21 cellular contexts compared by ENCODE assay signal in the genomic region with DNA sequence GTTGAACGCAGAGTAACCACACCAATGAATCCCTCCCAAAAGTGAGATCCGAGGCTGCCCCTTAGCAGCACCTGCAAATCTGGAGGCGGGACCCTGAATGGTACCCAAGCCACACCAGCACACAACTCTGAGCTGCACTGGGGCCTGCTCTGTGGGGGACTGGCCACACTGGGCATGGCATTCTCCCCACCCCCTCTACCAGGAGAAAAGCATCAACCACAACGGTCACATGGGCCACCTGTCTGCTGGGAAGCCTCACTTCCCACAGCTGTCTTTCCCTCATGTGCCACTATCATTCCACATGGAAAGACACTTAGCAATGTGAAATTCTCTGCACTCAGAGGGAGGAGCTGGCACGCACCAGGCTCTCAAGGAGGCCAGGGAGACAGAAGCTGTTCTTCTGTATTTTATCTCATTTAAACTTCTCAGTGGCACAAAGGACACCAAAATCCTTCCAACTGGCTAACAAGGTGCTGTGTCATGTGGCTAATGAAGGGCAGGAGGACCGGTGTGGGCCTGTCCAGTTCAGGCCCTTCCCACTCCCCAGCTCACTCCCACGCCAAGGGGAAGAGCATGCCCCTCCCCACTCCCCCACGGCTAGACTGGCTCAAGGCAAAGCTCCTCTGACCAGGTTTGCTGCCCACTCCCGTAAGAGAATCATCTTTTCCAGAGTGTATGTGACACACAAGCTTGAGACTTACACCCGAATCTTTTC. TPM values are rescaled to one million over a fixed set of nuclear protein-coding genes. Genes with fewer than 3 reads are reported as not detected.
DNase-seq lines count a peak whose midpoint lies in the region; ATAC-seq, FAIRE-seq and TF ChIP-seq lines count a peak whose summit lies in the region.
"Had no signal": no experiment of that assay in that cellular context is flagged by ENCODE, and none has a peak within 500 bp of the region (broad histone marks: within the 10 kb centered on the region; RNA-seq: fewer than 3 reads in every experiment).

No MANE protein-coding gene starts in this region.

- intact Hi-C loops in CD8-positive, alpha-beta T cell (cut with DNase I, micrococcal nuclease), result no loop called here
- intact Hi-C loops in IMR-90 (cut with micrococcal nuclease), result no loop called here
- intact Hi-C loops in K562 (cut with micrococcal nuclease), result no loop called here
- intact Hi-C loops in posterior vena cava (cut with DNase I), result no loop called here

- peaks cover 63% of the 10 kb centered on the region for H3K36me3 Mint-ChIP-seq in CD8-positive, alpha-beta T cell

- DNase-seq in CD8-positive, alpha-beta T cell, result no peak
- no peak for DNase-seq in IMR-90
- peak; percentile 42 to 61 (median 50) for DNase-seq in K562 (ENCODE audit: extremely low read depth in 1 of 4, low spot score in 3 of 4)
- DNase-seq in osteoblast (ENCODE audit: insufficient read length, low spot score, missing footprints), result peak; percentile 58
- no peak for DNase-seq in HCEC 1CT
- DNase-seq in NCI-H1092 (lab: John Stamatoyannopoulos, UW), result no peak
- no peak for DNase-seq in posterior vena cava (ENCODE audit: low spot score)
- DNase-seq: activated CD4-positive, alpha-beta memory T cell treated with anti-CD3 and anti-CD28 coated beads for 36 hours; NCI-H2107; NCI-H524 treated with DMSO at 0.1 percent for 48 hours; SHP77; stimulated activated CD4-positive, alpha-beta T cell treated with anti-CD3 and anti-CD28 coated beads, Interleukin-15, amount 100 ng/mL, for 24 hours; WERI-Rb-1 had no signal

- no peak for ATAC-seq in CD8-positive, alpha-beta T cell
- ATAC-seq in IMR-90 (ENCODE audit: low read depth) (peak; percentile 11; the same call in 1 of the 2 replicates), K562 (peak; percentile 88)
- ATAC-seq: gastroesophageal sphincter had no signal

- no peak overlapping the region for H4K91ac ChIP-seq in IMR-90 (ENCODE audit: insufficient read depth, low read depth, low read length)

- no peak overlapping the region for H3K4me3 ChIP-seq in CD8-positive, alpha-beta T cell (ENCODE audit: low read depth, low read length)
- H3K4me3 ChIP-seq in IMR-90 (ENCODE audit: insufficient read depth, low read depth, low read length), result no peak overlapping the region
- H3K4me3 ChIP-seq in K562, result no peak overlapping the region
- no peak overlapping the region for H3K4me3 ChIP-seq in osteoblast (ENCODE audit: insufficient read depth, low read length)
- H3K4me3 ChIP-seq: gastroesophageal sphincter, thoracic aorta had no signal

- no peak overlapping the region for H3K4me2 ChIP-seq in IMR-90 (ENCODE audit: low read depth, low read length)
- peak overlapping the region; percentile 10; the same call in 1 of the 2 replicates for H3K4me2 ChIP-seq in K562 (ENCODE audit: insufficient read depth, low read length)
- H3K4me2 ChIP-seq in osteoblast (ENCODE audit: insufficient read depth, low read length), result no peak overlapping the region

- no peak overlapping the region for H4K5ac ChIP-seq in IMR-90 (ENCODE audit: low read depth, low read length)

- TF ChIP-seq CTCF in CD8-positive, alpha-beta T cell (IDR thresholded peaks at IDR 0.05), result no peak
- TF ChIP-seq CTCF in IMR-90 (conservative IDR thresholded peaks at IDR 0.05; ENCODE audit: low read depth, low read length) (no peak), K562 (IDR thresholded peaks at IDR 0.05 in 2 of 3, conservative IDR thresholded peaks at IDR 0.05 in 1 of 3; ENCODE audit: insufficient read depth in 2 of 3, low read depth in 1 of 3, low read length in 3 of 3) (no peak), osteoblast (IDR thresholded peaks at IDR 0.05; ENCODE audit: extremely low read depth, low read depth, low read length) (no peak)

- no peak overlapping the region for H3K27ac ChIP-seq in CD8-positive, alpha-beta T cell (ENCODE audit: low read depth, low read length)
- H3K27ac ChIP-seq in IMR-90 (ENCODE audit: insufficient read depth, low read length), result no peak overlapping the region
- H3K27ac ChIP-seq in K562 (ENCODE audit: extremely low read depth, low read depth, low read length), result peak overlapping the region; percentile 32; the same call in 1 of the 3 replicates
- no peak overlapping the region for H3K27ac ChIP-seq in osteoblast (ENCODE audit: low read depth, low read length)
- H3K27ac ChIP-seq: gastroesophageal sphincter, neutrophil, thoracic aorta, WERI-Rb-1 had no signal

- WGBS in IMR-90 (ENCODE audit: extremely low coverage in 2 of 2, insufficient read length in 1 of 2), 2 experiments, result 100% methylated on average over 1 of the region's 10 CpGs; no CpG with 5 or more reads in 1 of the 2 experiments
- WGBS in K562 (ENCODE audit: insufficient coverage, low coverage, missing lambda C conversion rate), result 62% methylated on average over 10 of the region's 10 CpGs

- H3K4me1 Mint-ChIP-seq in CD8-positive, alpha-beta T cell (ENCODE audit: low read depth), result peaks cover 41% of the 10 kb centered on the region

- H3K56ac ChIP-seq in IMR-90 (ENCODE audit: extremely low read depth, insufficient read depth, low read length), result no peak overlapping the region

- no peak overlapping the region for H3K4me3 Mint-ChIP-seq in CD8-positive, alpha-beta T cell
- H3K4me3 Mint-ChIP-seq: activated CD4-positive, alpha-beta memory T cell treated with anti-CD3 and anti-CD28 coated beads for 36 hours; T-helper 1 cell treated with Interleukin-12 subunit alpha and Interleukin-12 subunit beta and Interleukin-4 antibody, amounts not matched to agents 30 μg/mL and 1 μg/mL, for 36 hours had no signal

- H3K9me1 ChIP-seq in IMR-90 (ENCODE audit: insufficient read depth, low read length), result peaks cover 6% of the 10 kb centered on the region; the same call in 1 of the 2 replicates
- peaks cover 5% of the 10 kb centered on the region for H3K9me1 ChIP-seq in K562 (ENCODE audit: control insufficient read depth, insufficient read depth, low read length)

- no peaks in the 10 kb centered on the region for H3K9me3 ChIP-seq in CD8-positive, alpha-beta T cell (ENCODE audit: low read length)
- H3K9me3 ChIP-seq in IMR-90 (ENCODE audit: control insufficient read depth, insufficient read depth, low read length) (no peaks in the 10 kb centered on the region), K562 (replicated peaks; ENCODE audit: control insufficient read depth, insufficient read depth, low read depth, low read length) (no peaks in the 10 kb centered on the region), osteoblast (ENCODE audit: low read depth, low read length) (no peaks in the 10 kb centered on the region)
- H3K9me3 ChIP-seq: gastroesophageal sphincter, thoracic aorta had no signal

- H3K36me3 ChIP-seq in CD8-positive, alpha-beta T cell (ENCODE audit: insufficient read depth, low read length), result peaks cover 8% of the 10 kb centered on the region
- peaks cover 22% of the 10 kb centered on the region for H3K36me3 ChIP-seq in IMR-90 (ENCODE audit: control insufficient read depth, insufficient read depth, low read length)
- peaks cover 69% of the 10 kb centered on the region for H3K36me3 ChIP-seq in K562 (ENCODE audit: control insufficient read depth, insufficient read depth, low read length)
- peaks cover 32% of the 10 kb centered on the region for H3K36me3 ChIP-seq in osteoblast (ENCODE audit: insufficient read depth, low read length)

- no peak overlapping the region for H3K4ac ChIP-seq in IMR-90 (ENCODE audit: low read depth, low read length)

- H3K27ac Mint-ChIP-seq in CD8-positive, alpha-beta T cell, result peak overlapping the region; percentile 55
- H3K27ac Mint-ChIP-seq: activated CD4-positive, alpha-beta memory T cell treated with anti-CD3 and anti-CD28 coated beads for 36 hours; T-helper 1 cell treated with Interleukin-12 subunit alpha and Interleukin-12 subunit beta and Interleukin-4 antibody, amounts not matched to agents 30 μg/mL and 1 μg/mL, for 36 hours had no signal

- H2AK5ac ChIP-seq in IMR-90 (ENCODE audit: low read depth, low read length), result no peak overlapping the region

- H2AK9ac ChIP-seq in IMR-90 (replicated peaks; ENCODE audit: low read depth, low read length, poor library complexity), result peak overlapping the region; percentile 15

- no peaks in the 10 kb centered on the region for H3K9me3 Mint-ChIP-seq in CD8-positive, alpha-beta T cell
- H3K9me3 Mint-ChIP-seq: activated CD4-positive, alpha-beta memory T cell treated with anti-CD3 and anti-CD28 coated beads for 36 hours; T-helper 1 cell treated with Interleukin-12 subunit alpha and Interleukin-12 subunit beta and Interleukin-4 antibody, amounts not matched to agents 30 μg/mL and 1 μg/mL, for 36 hours had no signal

- POLR2A ChIA-PET in CD8-positive, alpha-beta T cell (lab: Charles Lee), result no interaction called here
- POLR2A ChIA-PET in IMR-90 (lab: Charles Lee; ENCODE audit: unreplicated experiment) (interaction anchor here (0.6 kb wide), 1 partner anchor 33 kb away, joined by 3 read pairs; no protein-coding TSS in a partner anchor), K562 (lab: Yijun Ruan, JAX) (interaction anchor here (0.6 to 2.1 kb wide), 7 partner anchors 10 to 298 kb away, joined by 3 to 10 read pairs (median 4); no protein-coding TSS in a partner anchor)

- TF ChIP-seq POLR2A in IMR-90 (IDR thresholded peaks at IDR 0.05; ENCODE audit: low read depth, low read length), result no peak
- TF ChIP-seq POLR2A in K562 (conservative IDR thresholded peaks at IDR 0.05), result no peak

- CTCF ChIA-PET in CD8-positive, alpha-beta T cell (lab: Charles Lee), result interaction anchor here (2.8 kb wide), 1 partner anchor 14 kb away, joined by 8 read pairs; no protein-coding TSS in a partner anchor
- CTCF ChIA-PET in IMR-90 (lab: Yijun Ruan, JAX), result no interaction called here
- CTCF ChIA-PET in K562 (lab: Yijun Ruan, JAX; ENCODE audit: low intra/inter-chr PET ratio), result interaction anchor here (0.7 kb wide), 1 partner anchor 928 kb away, joined by 3 read pairs; no protein-coding TSS in a partner anchor

- no peak overlapping the region for H3K18ac ChIP-seq in IMR-90 (ENCODE audit: low read depth, low read length)

- H4K20me1 ChIP-seq in IMR-90 (ENCODE audit: insufficient read depth, low read length) (peaks cover 82% of the 10 kb centered on the region), K562 (replicated peaks; ENCODE audit: control insufficient read depth, insufficient read depth, low read length) (peaks cover 67% of the 10 kb centered on the region), osteoblast (ENCODE audit: insufficient read depth, low read length) (peaks cover 68% of the 10 kb centered on the region)

- H2BK20ac ChIP-seq in IMR-90 (ENCODE audit: low read depth, low read length), result no peak overlapping the region

- H2BK5ac ChIP-seq in IMR-90 (ENCODE audit: low read depth, low read length, poor library complexity, severe bottlenecking), result no peak overlapping the region

- H3K4me1 ChIP-seq in CD8-positive, alpha-beta T cell (ENCODE audit: insufficient read depth, low read length), result no peaks in the 10 kb centered on the region
- H3K4me1 ChIP-seq in IMR-90 (ENCODE audit: control insufficient read depth, insufficient read depth, low read length), result no peaks in the 10 kb centered on the region
- H3K4me1 ChIP-seq in K562 (replicated peaks in 1 of 2; ENCODE audit: control insufficient read depth in 2 of 2, insufficient read depth in 2 of 2, low read length in 2 of 2), result peaks cover 8 to 10% of the 10 kb centered on the region in 2 experiments; a peak in 4 of 5 replicates
- H3K4me1 ChIP-seq in osteoblast (ENCODE audit: insufficient read depth, low read length), result no peaks in the 10 kb centered on the region

- H2BK15ac ChIP-seq in IMR-90 (ENCODE audit: low read depth, low read length), result no peak overlapping the region

- no peak overlapping the region for H3K23ac ChIP-seq in IMR-90 (ENCODE audit: low read depth, low read length)

- no peak overlapping the region for H3K9ac ChIP-seq in IMR-90 (ENCODE audit: low read depth, low read length)
- H3K9ac ChIP-seq in K562 (ENCODE audit: insufficient read depth in 1 of 2, low read depth in 2 of 2, low read length in 2 of 2), result peak overlapping the region in 1 of 2 experiments; percentile 29; a peak in 1 of 4 replicates

- H3K27me3 Mint-ChIP-seq in CD8-positive, alpha-beta T cell (ENCODE audit: low read depth), result no peaks in the 10 kb centered on the region
- H3K27me3 Mint-ChIP-seq: activated CD4-positive, alpha-beta memory T cell treated with anti-CD3 and anti-CD28 coated beads for 36 hours had no signal

- BruUV-seq in IMR-90 (replicated peaks; lab: Mats Ljungman, UMichigan) (no TSS peak), K562 (replicated peaks; lab: Mats Ljungman, UMichigan) (no TSS peak)

- peaks cover 20 to 67% of the 10 kb centered on the region in 2 experiments for H3K79me1 ChIP-seq in IMR-90 (ENCODE audit: low read depth in 1 of 2, low read length in 2 of 2)

- H3K79me2 ChIP-seq in K562 (ENCODE audit: control insufficient read depth, insufficient read depth, low read length), result peaks cover 61% of the 10 kb centered on the region
- peaks cover 63% of the 10 kb centered on the region for H3K79me2 ChIP-seq in osteoblast (ENCODE audit: insufficient read depth, low read length)

- no peak overlapping the region for H4K8ac ChIP-seq in IMR-90 (ENCODE audit: low read depth in 2 of 2, low read length in 2 of 2)

- in situ Hi-C loops in IMR-90 (cut with MboI; ENCODE audit: low sequenced_read_pairs), result no loop called here
- in situ Hi-C loops in K562 (cut with MboI), result no loop called here

- H2AFZ ChIP-seq in IMR-90 (replicated peaks; ENCODE audit: low read length, poor library complexity), result no peak overlapping the region
- no peak overlapping the region for H2AFZ ChIP-seq in K562 (ENCODE audit: low read depth, low read length)
- no peak overlapping the region for H2AFZ ChIP-seq in osteoblast (ENCODE audit: low read length)

- TF ChIP-seq EP300 in K562 (IDR thresholded peaks at IDR 0.05; ENCODE audit: low read length), result no peak

- no peaks in the 10 kb centered on the region for H3K27me3 ChIP-seq in CD8-positive, alpha-beta T cell (ENCODE audit: insufficient read depth, low read length)
- H3K27me3 ChIP-seq in IMR-90 (ENCODE audit: control insufficient read depth, insufficient read depth, low read length) (no peaks in the 10 kb centered on the region), K562 (ENCODE audit: control insufficient read depth in 2 of 2, insufficient read depth in 2 of 2, low read length in 2 of 2) (no peaks in the 10 kb centered on the region), osteoblast (ENCODE audit: insufficient read depth, low read length) (no peaks in the 10 kb centered on the region)
- H3K27me3 ChIP-seq: gastroesophageal sphincter, neutrophil had no signal

- H3K14ac ChIP-seq in IMR-90 (replicated peaks; ENCODE audit: low read depth, low read length), result no peak overlapping the region

- H2BK120ac ChIP-seq in IMR-90 (ENCODE audit: low read depth, low read length), result no peak overlapping the region

- FAIRE-seq in K562 (lab: Jason Lieb, UNC), result peak; percentile 72
- FAIRE-seq: HTR-8/SVneo had no signal

- no peak for TF ChIP-seq RAD21 in IMR-90 (IDR thresholded peaks at IDR 0.05; ENCODE audit: low read length)
- no peak for TF ChIP-seq RAD21 in K562 (CRISPR knock-in tag; conservative IDR thresholded peaks at IDR 0.05 in 1 of 2, IDR thresholded peaks at IDR 0.05 in 1 of 2)

- dilution Hi-C loops in IMR-90 (cut with HindIII; ENCODE audit: low sequenced_read_pairs, unreplicated experiment), result no loop called here

RNA-seq across cellular contexts. Expression of a gene that starts 19.0 kb away (rescaled TPM):
- 10 to 100 TPM; 44.8 to 45.7 TPM for total RNA-seq in CD8-positive, alpha-beta T cell
- total RNA-seq in IMR-90 (2012; rRNA removed) (10.9 and 13.9 TPM in 2 replicates), K562 (2014; rRNA removed) (20.8 and 26.6 TPM in 2 replicates), K562 (2014; rRNA removed; fragmentation: Illumina TruSeq; extraction: Trizol) (18.0 and 19.0 TPM in 2 replicates), K562 (2015; rRNA removed; fragmentation: Illumina TruSeq; extraction: Trizol) (26.5 and 27.8 TPM in 2 replicates), K562 (2021) (41.8 and 42.4 TPM in 2 replicates), osteoblast (23.9 and 26.8 TPM in 2 replicates), posterior vena cava (10 to 100 TPM; 25.2 to 25.7 TPM)
- polyA plus RNA-seq in IMR-90 (2012; rRNA removed) (21.3 and 22.6 TPM in 2 replicates), K562 (2011; rRNA removed) (20.5 and 27.9 TPM in 2 replicates), K562 (2014; fragmentation: Illumina TruSeq; extraction: Trizol) (29.3 and 31.6 TPM in 2 replicates), K562 (2014; fragmentation: Nextera tagmentation; extraction: Ambion mirVana) (10 to 100 TPM; 10.1 to 11.1 TPM), K562 (2014; rRNA removed) (28.6 and 33.2 TPM in 2 replicates)
- polyA plus RNA-seq in IMR-90 (2012; cell fraction: cytosol; rRNA removed), result 11.8 and 17.6 TPM in 2 replicates
- 28.4 and 31.6 TPM in 2 replicates for polyA plus RNA-seq in IMR-90 (2012; cell fraction: nucleus; rRNA removed; ENCODE audit: low replicate concordance)
- 41.5 and 53.5 TPM in 2 replicates for total RNA-seq in K562 (2011; cell fraction: chromatin; rRNA removed; ENCODE audit: low replicate concordance)
- total RNA-seq in K562 (2011; cell fraction: nucleolus; rRNA removed), result 31.1 and 36.5 TPM in 2 replicates
- 30.2 and 31.3 TPM in 2 replicates for total RNA-seq in K562 (2011; cell fraction: nucleoplasm; rRNA removed)
- 21.3 and 25.6 TPM in 2 replicates for polyA plus RNA-seq in K562 (2011; cell fraction: cytosol; rRNA removed)
- polyA plus RNA-seq in K562 (2011; cell fraction: nucleus; rRNA removed), result 38.5 and 52.3 TPM in 2 replicates
- polyA plus RNA-seq in K562 (2012), result 27.6 and 28.6 TPM in 2 replicates
- polyA minus RNA-seq in K562 (2011; rRNA and poly(A)+ RNA removed), result 14.0 and 22.8 TPM in 2 replicates
- 24.0 and 25.9 TPM in 2 replicates for polyA minus RNA-seq in K562 (2011; cell fraction: cytosol; rRNA and poly(A)+ RNA removed)
- polyA minus RNA-seq in K562 (2011; cell fraction: nucleus; rRNA and poly(A)+ RNA removed), result 8.9 and 11.0 TPM in 2 replicates

RNA-seq across cellular contexts. Expression of a gene that starts 38.8 kb away (rescaled TPM):
- 1 to 10 TPM; 2.0 to 2.1 TPM for total RNA-seq in CD8-positive, alpha-beta T cell
- total RNA-seq in IMR-90 (2012; rRNA removed) (not detected in 2 replicates), K562 (2014; rRNA removed) (not detected in 2 replicates), K562 (2014; rRNA removed; fragmentation: Illumina TruSeq; extraction: Trizol) (not detected in 2 replicates), K562 (2015; rRNA removed; fragmentation: Illumina TruSeq; extraction: Trizol) (0.14 TPM in 1 of 2 replicates, not detected in the other), K562 (2021) (0.18 and 0.27 TPM in 2 replicates), osteoblast (under 0.01 and 0.29 TPM in 2 replicates), posterior vena cava (not detected)
- polyA plus RNA-seq in IMR-90 (2012; rRNA removed) (not detected in 2 replicates), K562 (2011; rRNA removed) (0.14 and 0.24 TPM in 2 replicates), K562 (2014; fragmentation: Illumina TruSeq; extraction: Trizol) (not detected in 2 replicates), K562 (2014; fragmentation: Nextera tagmentation; extraction: Ambion mirVana) (not detected), K562 (2014; rRNA removed) (0.16 and 0.19 TPM in 2 replicates)
- 0.02 TPM in 1 of 2 replicates, not detected in the other for polyA plus RNA-seq in IMR-90 (2012; cell fraction: cytosol; rRNA removed)
- polyA plus RNA-seq in IMR-90 (2012; cell fraction: nucleus; rRNA removed; ENCODE audit: low replicate concordance), result not detected in 2 replicates
- 0.51 and 0.74 TPM in 2 replicates for total RNA-seq in K562 (2011; cell fraction: chromatin; rRNA removed; ENCODE audit: low replicate concordance)
- total RNA-seq in K562 (2011; cell fraction: nucleolus; rRNA removed), result 1.3 and 1.4 TPM in 2 replicates
- 0.46 and 0.88 TPM in 2 replicates for total RNA-seq in K562 (2011; cell fraction: nucleoplasm; rRNA removed)
- polyA plus RNA-seq in K562 (2011; cell fraction: cytosol; rRNA removed), result 0.12 and 0.88 TPM in 2 replicates
- 1.5 and 2.8 TPM in 2 replicates for polyA plus RNA-seq in K562 (2011; cell fraction: nucleus; rRNA removed)
- 0.18 and 0.68 TPM in 2 replicates for polyA plus RNA-seq in K562 (2012)
- polyA minus RNA-seq in K562 (2011; rRNA and poly(A)+ RNA removed), result not detected in 2 replicates
- not detected in 2 replicates for polyA minus RNA-seq in K562 (2011; cell fraction: cytosol; rRNA and poly(A)+ RNA removed)
- polyA minus RNA-seq in K562 (2011; cell fraction: nucleus; rRNA and poly(A)+ RNA removed), result 0.44 and 0.81 TPM in 2 replicates
- total RNA-seq: activated CD4-positive, alpha-beta memory T cell treated with anti-CD3 and anti-CD28 coated beads for 36 hours; gastroesophageal sphincter; left lobe of liver; thoracic aorta had no signal

RNA-seq across cellular contexts. Expression of a gene that starts 57.4 kb away (rescaled TPM):
- not detected for total RNA-seq in CD8-positive, alpha-beta T cell
- total RNA-seq in IMR-90 (2012; rRNA removed) (not detected in 2 replicates), K562 (2014; rRNA removed) (not detected in 2 replicates), K562 (2014; rRNA removed; fragmentation: Illumina TruSeq; extraction: Trizol) (not detected in 2 replicates), K562 (2015; rRNA removed; fragmentation: Illumina TruSeq; extraction: Trizol) (not detected in 2 replicates), K562 (2021) (not detected in 2 replicates), osteoblast (not detected in 2 replicates), posterior vena cava (not detected)
- polyA plus RNA-seq in IMR-90 (2012; rRNA removed) (not detected in 2 replicates), K562 (2011; rRNA removed) (not detected in 2 replicates), K562 (2014; fragmentation: Illumina TruSeq; extraction: Trizol) (not detected in 2 replicates), K562 (2014; fragmentation: Nextera tagmentation; extraction: Ambion mirVana) (not detected), K562 (2014; rRNA removed) (not detected in 2 replicates)
- polyA plus RNA-seq in IMR-90 (2012; cell fraction: cytosol; rRNA removed), result not detected in 2 replicates
- polyA plus RNA-seq in IMR-90 (2012; cell fraction: nucleus; rRNA removed; ENCODE audit: low replicate concordance), result not detected in 2 replicates
- not detected in 2 replicates for total RNA-seq in K562 (2011; cell fraction: chromatin; rRNA removed; ENCODE audit: low replicate concordance)
- total RNA-seq in K562 (2011; cell fraction: nucleolus; rRNA removed), result not detected in 2 replicates
- total RNA-seq in K562 (2011; cell fraction: nucleoplasm; rRNA removed), result not detected in 2 replicates
- polyA plus RNA-seq in K562 (2011; cell fraction: cytosol; rRNA removed), result not detected in 2 replicates
- polyA plus RNA-seq in K562 (2011; cell fraction: nucleus; rRNA removed), result not detected in 2 replicates
- not detected in 2 replicates for polyA plus RNA-seq in K562 (2012)
- not detected in 2 replicates for polyA minus RNA-seq in K562 (2011; rRNA and poly(A)+ RNA removed)
- not detected in 2 replicates for polyA minus RNA-seq in K562 (2011; cell fraction: cytosol; rRNA and poly(A)+ RNA removed)
- polyA minus RNA-seq in K562 (2011; cell fraction: nucleus; rRNA and poly(A)+ RNA removed), result not detected in 2 replicates
- total RNA-seq: activated CD4-positive, alpha-beta memory T cell treated with anti-CD3 and anti-CD28 coated beads for 36 hours; left lobe of liver; mucosa of gallbladder; thoracic aorta had no signal
- polyA plus RNA-seq: esophagus had no signal

Comparison
In these comparisons a context has a peak if more than half of its experiments do, and no peak if none do; other contexts are left out.
1. DNase-seq: peak in K562 (4 of 4) and osteoblast (single experiment); none in CD8-positive, alpha-beta T cell (0 of 7), IMR-90 (single experiment), HCEC 1CT (single experiment), NCI-H1092 (single experiment) and posterior vena cava (single experiment).